ENCODE assay signal across 9 cellular contexts in the genomic region with DNA sequence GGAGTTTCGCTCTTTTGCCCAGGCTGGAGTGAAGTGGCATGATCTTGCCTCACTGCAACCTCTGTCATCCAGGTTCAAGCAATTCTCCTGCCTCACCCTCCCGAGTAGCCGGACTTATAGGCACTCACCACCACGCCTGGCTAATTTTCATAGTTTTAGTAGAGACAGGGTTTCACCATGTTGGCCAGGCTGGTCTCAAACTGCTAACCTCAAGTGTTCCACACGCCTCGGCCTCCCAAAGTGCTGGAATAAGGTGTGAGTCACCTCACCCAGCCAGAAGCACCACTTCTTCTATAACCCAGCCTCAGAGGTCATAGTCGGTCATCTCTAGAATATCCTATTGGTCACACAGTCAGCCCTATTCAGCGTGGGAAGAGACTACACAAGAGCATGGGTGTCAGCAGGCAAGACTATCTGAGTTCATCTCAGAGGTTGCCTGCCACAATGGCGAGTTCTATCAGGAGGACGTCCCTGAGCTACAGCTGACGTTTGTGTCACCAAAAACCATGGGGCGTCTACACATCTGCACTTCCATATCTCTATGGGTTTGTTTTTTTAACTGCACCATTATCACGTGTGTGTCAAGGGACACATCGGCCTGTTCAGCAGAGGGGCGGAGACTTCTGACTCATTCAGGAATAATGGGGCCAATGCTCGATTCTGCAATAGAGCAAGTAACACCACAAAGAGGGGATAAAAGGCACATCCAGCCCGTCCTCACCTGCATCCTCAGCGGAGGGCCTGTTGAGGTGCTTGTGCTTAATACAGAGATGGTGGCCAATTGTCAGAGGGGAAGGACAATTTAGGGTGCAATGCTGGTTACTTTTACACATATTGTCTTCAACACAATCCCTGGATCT.
A peak's percentile ranks its signal among the peaks of the same experiment; 100 is the strongest.
DNase-seq lines count a peak whose midpoint lies in the region; ATAC-seq, FAIRE-seq and TF ChIP-seq lines count a peak whose summit lies in the region.
"Had no signal": no experiment of that assay in that cellular context is flagged by ENCODE, and none has a peak within 500 bp of the region (broad histone marks: within the 10 kb centered on the region; RNA-seq: fewer than 3 reads in every experiment).

No MANE protein-coding gene starts in this region.

- H3F3A ChIP-seq in GM23248 (ENCODE audit: insufficient read depth): no peaks in the 10 kb centered on the region; the same call in 1 of the 2 replicates

- no peak overlapping the region; the same call in 1 of the 2 replicates for H2AFZ ChIP-seq in GM23248

- no peaks in the 10 kb centered on the region for H4K20me1 ChIP-seq in GM23248 (ENCODE audit: insufficient read depth)

- in situ Hi-C loops in GM23248 (cut with MboI): no loop called here

- peaks cover 25% of the 10 kb centered on the region; the same call in 1 of the 2 replicates for H3K4me1 ChIP-seq in GM23248 (ENCODE audit: insufficient read depth)
- H3K4me1 ChIP-seq in thyroid gland: peaks cover 10 to 19% of the 10 kb centered on the region in 2 donors

- no peak overlapping the region for H3K4me2 ChIP-seq in GM23248 (ENCODE audit: unreplicated experiment)

- intact Hi-C loops in thyroid gland (cut with DNase I): no loop called here

- H3K9me2 ChIP-seq in GM23248 (ENCODE audit: insufficient read depth): no peaks in the 10 kb centered on the region

- H3K4me3 ChIP-seq in GM23248 (no peak overlapping the region), fibroblast of mammary gland (ENCODE audit: control insufficient read depth, low read depth, low read length) (no peak overlapping the region), skeletal muscle cell (ENCODE audit: low read depth, low read length) (no peak overlapping the region), thyroid gland (replicated peaks in 1 of 3) (no peak overlapping the region)
- H3K4me3 ChIP-seq: ovary had no signal

- H3K36me3 ChIP-seq in GM23248 (ENCODE audit: low read depth): no peaks in the 10 kb centered on the region
- no peaks in the 10 kb centered on the region for H3K36me3 ChIP-seq in thyroid gland
- H3K36me3 ChIP-seq: ovary had no signal

- peak; percentile 93 for FAIRE-seq in RCC 7860 (lab: Jason Lieb, UNC)

- TF ChIP-seq CTCF in fibroblast of mammary gland (conservative IDR thresholded peaks at IDR 0.05; ENCODE audit: control insufficient read depth, insufficient read depth, low read depth, low read length): no peak
- TF ChIP-seq CTCF in thyroid gland (IDR thresholded peaks at IDR 0.05): no peak

- H3K79me2 ChIP-seq in GM23248 (ENCODE audit: insufficient read depth): no peaks in the 10 kb centered on the region

- 40 to 41% methylated on average over 18 of the region's 18 CpGs for WGBS in GM23248 (ENCODE audit: low coverage in 1 of 2, low lambda C conversion rate in 2 of 2, missing lambda C conversion rate in 2 of 2), 2 experiments
- WGBS in thyroid gland, 2 donors: 79 to 93% methylated on average over 18 of the region's 18 CpGs

- H3K27ac ChIP-seq in GM23248: peak overlapping the region; percentile 34
- H3K27ac ChIP-seq in thyroid gland: no peak overlapping the region
- H3K27ac ChIP-seq: ovary had no signal

- no peaks in the 10 kb centered on the region for H3K27me3 ChIP-seq in GM23248 (replicated peaks; ENCODE audit: insufficient read depth)
- H3K27me3 ChIP-seq in thyroid gland: no peaks in the 10 kb centered on the region
- H3K27me3 ChIP-seq: ovary had no signal

- H3K9me3 ChIP-seq in GM23248 (ENCODE audit: low read depth) (no peaks in the 10 kb centered on the region), thyroid gland (no peaks in the 10 kb centered on the region)
- H3K9me3 ChIP-seq: ovary had no signal

- no peak for ATAC-seq in HG03565 (IDR thresholded peaks at IDR 0.05; ENCODE audit: unreplicated experiment)
- no peak for ATAC-seq in HG03108 (IDR thresholded peaks at IDR 0.05; ENCODE audit: unreplicated experiment)

- DNase-seq in GM23248: peak; percentile 92
- peak; percentile 98 for DNase-seq in RCC 7860 (ENCODE audit: low spot score)
- DNase-seq in fibroblast of mammary gland (ENCODE audit: low read depth): peak; percentile 90
- peak; percentile 70 for DNase-seq in skeletal muscle cell (ENCODE audit: low read depth)
- no peak for DNase-seq in thyroid gland
- no peak for DNase-seq in pons (ENCODE audit: low spot score)

- TF ChIP-seq POLR2A in thyroid gland (IDR thresholded peaks at IDR 0.05): no peak

- no peak overlapping the region for H3K9ac ChIP-seq in GM23248

Comparison
In these comparisons a context has a peak if more than half of its experiments do, and no peak if none do; other contexts are left out.
1. DNase-seq: peak in GM23248 (single experiment), RCC 7860 (single experiment), fibroblast of mammary gland (single experiment) and skeletal muscle cell (single experiment); none in thyroid gland (0 of 2) and pons (single experiment).